In the genomic region with DNA sequence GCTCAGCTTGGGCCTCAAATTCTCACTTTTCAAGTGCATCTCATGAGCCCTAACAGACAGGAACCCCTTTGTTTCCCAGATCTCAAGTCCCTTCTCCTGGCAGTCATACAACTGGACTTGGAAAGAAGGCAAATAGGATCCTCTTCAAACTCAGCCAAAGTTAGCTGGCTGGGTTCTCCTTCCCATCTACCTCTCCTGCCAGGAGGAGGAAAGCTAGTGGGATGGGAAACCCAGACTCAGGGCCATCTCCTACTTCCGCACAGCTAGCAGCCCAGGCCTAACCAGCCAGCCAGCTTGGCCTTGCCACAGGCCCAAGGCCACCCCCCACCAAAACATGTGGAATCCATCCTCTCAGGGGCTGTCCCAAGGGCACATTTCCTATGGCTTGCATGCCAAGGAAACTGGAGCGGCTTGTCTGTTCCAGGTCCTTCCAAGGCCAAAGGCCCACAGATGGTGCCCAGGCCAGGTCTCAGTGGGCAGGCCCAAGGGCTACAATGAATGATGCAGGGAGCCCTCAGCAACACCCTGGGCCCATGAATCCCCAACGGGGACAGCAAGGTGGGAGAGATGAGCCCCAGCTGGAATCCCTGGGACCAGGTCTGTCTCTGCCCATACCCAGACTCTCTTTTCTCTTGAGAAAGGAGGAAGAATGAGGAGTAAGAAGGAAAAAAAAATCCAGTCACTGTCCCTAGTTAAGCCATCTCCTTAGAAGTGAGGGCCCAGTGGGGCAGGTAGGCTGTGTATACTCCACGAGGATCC, we compare ENCODE assay signal across 1 cellular context.
TF ChIP-seq lines count a peak whose summit lies in the region.

No MANE protein-coding gene starts in this region.

TF ChIP-seq in HCT116, 20 proteins besides CTCF, POLR2A, EP300 and RAD21 (continued from another document):
- TF ChIP-seq, protein P1, sequence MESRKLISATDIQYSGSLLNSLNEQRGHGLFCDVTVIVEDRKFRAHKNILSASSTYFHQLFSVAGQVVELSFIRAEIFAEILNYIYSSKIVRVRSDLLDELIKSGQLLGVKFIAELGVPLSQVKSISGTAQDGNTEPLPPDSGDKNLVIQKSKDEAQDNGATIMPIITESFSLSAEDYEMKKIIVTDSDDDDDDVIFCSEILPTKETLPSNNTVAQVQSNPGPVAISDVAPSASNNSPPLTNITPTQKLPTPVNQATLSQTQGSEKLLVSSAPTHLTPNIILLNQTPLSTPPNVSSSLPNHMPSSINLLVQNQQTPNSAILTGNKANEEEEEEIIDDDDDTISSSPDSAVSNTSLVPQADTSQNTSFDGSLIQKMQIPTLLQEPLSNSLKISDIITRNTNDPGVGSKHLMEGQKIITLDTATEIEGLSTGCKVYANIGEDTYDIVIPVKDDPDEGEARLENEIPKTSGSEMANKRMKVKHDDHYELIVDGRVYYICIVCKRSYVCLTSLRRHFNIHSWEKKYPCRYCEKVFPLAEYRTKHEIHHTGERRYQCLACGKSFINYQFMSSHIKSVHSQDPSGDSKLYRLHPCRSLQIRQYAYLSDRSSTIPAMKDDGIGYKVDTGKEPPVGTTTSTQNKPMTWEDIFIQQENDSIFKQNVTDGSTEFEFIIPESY (IDR thresholded peaks at IDR 0.05; ENCODE audit: extremely low read depth, insufficient replicate concordance, low read length): no peak
- TF ChIP-seq SP1 (IDR thresholded peaks at IDR 0.05; ENCODE audit: low read depth) (no peak), ZNF274 (IDR thresholded peaks at IDR 0.05; ENCODE audit: low read depth, low read length) (no peak), CBX3 (IDR thresholded peaks at IDR 0.05; ENCODE audit: low read depth) (no peak), SRF (IDR thresholded peaks at IDR 0.05; ENCODE audit: low read depth) (no peak), YY1 (IDR thresholded peaks at IDR 0.05; ENCODE audit: extremely low read depth, insufficient replicate concordance, low read depth, low read length) (no peak), EZH2phosphoT487 (IDR thresholded peaks at IDR 0.05; ENCODE audit: borderline replicate concordance) (no peak), POLR2AphosphoS5 (IDR thresholded peaks at IDR 0.05; ENCODE audit: low read depth, low read length) (no peak), EGR1 (IDR thresholded peaks at IDR 0.05; ENCODE audit: low read depth) (no peak), SIN3A (IDR thresholded peaks at IDR 0.05; ENCODE audit: low read depth) (no peak), ELF1 (IDR thresholded peaks at IDR 0.05; ENCODE audit: borderline replicate concordance, low read depth) (no peak), CEBPB (IDR thresholded peaks at IDR 0.05; ENCODE audit: low read depth) (no peak), ZFX (IDR thresholded peaks at IDR 0.05) (no peak)
- TF ChIP-seq, protein P2, sequence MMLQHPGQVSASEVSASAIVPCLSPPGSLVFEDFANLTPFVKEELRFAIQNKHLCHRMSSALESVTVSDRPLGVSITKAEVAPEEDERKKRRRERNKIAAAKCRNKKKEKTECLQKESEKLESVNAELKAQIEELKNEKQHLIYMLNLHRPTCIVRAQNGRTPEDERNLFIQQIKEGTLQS (IDR thresholded peaks at IDR 0.05): no peak
- TF ChIP-seq, protein P3, sequence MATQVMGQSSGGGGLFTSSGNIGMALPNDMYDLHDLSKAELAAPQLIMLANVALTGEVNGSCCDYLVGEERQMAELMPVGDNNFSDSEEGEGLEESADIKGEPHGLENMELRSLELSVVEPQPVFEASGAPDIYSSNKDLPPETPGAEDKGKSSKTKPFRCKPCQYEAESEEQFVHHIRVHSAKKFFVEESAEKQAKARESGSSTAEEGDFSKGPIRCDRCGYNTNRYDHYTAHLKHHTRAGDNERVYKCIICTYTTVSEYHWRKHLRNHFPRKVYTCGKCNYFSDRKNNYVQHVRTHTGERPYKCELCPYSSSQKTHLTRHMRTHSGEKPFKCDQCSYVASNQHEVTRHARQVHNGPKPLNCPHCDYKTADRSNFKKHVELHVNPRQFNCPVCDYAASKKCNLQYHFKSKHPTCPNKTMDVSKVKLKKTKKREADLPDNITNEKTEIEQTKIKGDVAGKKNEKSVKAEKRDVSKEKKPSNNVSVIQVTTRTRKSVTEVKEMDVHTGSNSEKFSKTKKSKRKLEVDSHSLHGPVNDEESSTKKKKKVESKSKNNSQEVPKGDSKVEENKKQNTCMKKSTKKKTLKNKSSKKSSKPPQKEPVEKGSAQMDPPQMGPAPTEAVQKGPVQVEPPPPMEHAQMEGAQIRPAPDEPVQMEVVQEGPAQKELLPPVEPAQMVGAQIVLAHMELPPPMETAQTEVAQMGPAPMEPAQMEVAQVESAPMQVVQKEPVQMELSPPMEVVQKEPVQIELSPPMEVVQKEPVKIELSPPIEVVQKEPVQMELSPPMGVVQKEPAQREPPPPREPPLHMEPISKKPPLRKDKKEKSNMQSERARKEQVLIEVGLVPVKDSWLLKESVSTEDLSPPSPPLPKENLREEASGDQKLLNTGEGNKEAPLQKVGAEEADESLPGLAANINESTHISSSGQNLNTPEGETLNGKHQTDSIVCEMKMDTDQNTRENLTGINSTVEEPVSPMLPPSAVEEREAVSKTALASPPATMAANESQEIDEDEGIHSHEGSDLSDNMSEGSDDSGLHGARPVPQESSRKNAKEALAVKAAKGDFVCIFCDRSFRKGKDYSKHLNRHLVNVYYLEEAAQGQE (IDR thresholded peaks at IDR 0.05; ENCODE audit: low read depth): no peak
- TF ChIP-seq, protein P4, sequence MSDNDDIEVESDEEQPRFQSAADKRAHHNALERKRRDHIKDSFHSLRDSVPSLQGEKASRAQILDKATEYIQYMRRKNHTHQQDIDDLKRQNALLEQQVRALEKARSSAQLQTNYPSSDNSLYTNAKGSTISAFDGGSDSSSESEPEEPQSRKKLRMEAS (IDR thresholded peaks at IDR 0.05): no peak
